8 cellular contexts compared by ENCODE assay signal in the genomic region with DNA sequence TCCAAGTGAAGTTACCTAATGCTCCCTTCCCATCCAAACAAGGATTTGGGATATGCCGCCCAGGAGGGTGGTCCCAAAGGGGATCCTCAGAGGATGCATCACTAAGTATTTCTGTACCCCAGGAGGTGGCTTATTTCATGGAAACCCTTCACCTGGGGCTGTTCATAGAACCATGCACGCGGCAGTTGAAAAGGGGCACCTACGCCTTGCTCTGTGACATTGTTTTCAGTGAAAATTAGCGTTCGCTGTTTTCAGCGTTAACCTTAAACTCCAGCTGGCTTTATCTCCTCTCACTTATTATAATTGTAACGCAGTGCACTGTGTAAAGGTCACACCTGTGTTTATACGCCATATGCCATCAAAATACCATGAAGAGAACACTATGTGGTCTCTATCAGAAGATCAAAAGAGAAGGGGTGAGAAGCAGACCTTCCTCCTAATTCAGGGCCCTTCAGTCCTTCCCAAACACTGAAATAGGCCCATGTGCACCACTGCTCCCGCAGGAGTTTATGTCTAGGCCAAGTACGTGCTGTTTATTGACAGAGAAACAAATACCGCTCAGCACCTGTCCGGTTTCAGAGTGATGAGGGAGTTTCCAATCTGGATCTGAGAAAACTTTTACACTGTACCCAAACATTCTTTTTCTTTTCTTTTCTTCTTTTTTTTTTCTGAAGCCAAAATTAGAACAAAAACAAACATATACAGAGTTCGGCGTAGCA.
A peak's percentile ranks its signal among the peaks of the same experiment; 100 is the strongest.
DNase-seq lines count a peak whose midpoint lies in the region; ATAC-seq and TF ChIP-seq lines count a peak whose summit lies in the region.

No MANE protein-coding gene starts in this region.

- peak overlapping the region; percentile 60 to 93 (median 88) for H3K4me3 Mint-ChIP-seq in naive B cell

- H3K27me3 Mint-ChIP-seq in naive B cell, result no peaks in the 10 kb centered on the region

- peaks cover 0 to 4% (median 0%) of the 10 kb centered on the region in 7 donors for H3K9me3 Mint-ChIP-seq in naive B cell

- peak; percentile 18 for ATAC-seq in GM18502 (IDR thresholded peaks at IDR 0.05; ENCODE audit: poor library complexity, unreplicated experiment)
- peak; percentile 14 for ATAC-seq in HG02623 (IDR thresholded peaks at IDR 0.05; ENCODE audit: unreplicated experiment)
- ATAC-seq in naive B cell (ENCODE audit: low read depth in 2 of 2), result peak; percentile 19 to 38
- ATAC-seq in SK-N-SH treated with all-trans-retinoic acid at 6 μM for 48 hours, result no peak

- peaks cover 0 to 4% of the 10 kb centered on the region in 2 donors for H3K36me3 Mint-ChIP-seq in naive B cell

- DNase-seq in SHP77 (lab: John Stamatoyannopoulos, UW) (peak; percentile 43 to 47), naive B cell (peak; percentile 57), NCI-H82 (lab: John Stamatoyannopoulos, UW) (no peak), epidermal melanocyte (ENCODE audit: insufficient read length, low spot score) (no peak), cerebellum (ENCODE audit: low spot score) (no peak)

- peak overlapping the region; percentile 98 to 100 (median 99) for H3K27ac Mint-ChIP-seq in naive B cell

- H3K4me1 Mint-ChIP-seq in naive B cell, result peaks cover 83 to 98% (median 94%) of the 10 kb centered on the region in 3 donors

TF ChIP-seq in SK-N-SH treated with all-trans-retinoic acid at 6 μM for 48 hours, 23 proteins besides CTCF, POLR2A, EP300 and RAD21:
- TF ChIP-seq RARB (CRISPR knock-in tag; IDR thresholded peaks at IDR 0.05) (no peak), ZNF565 (CRISPR knock-in tag; conservative IDR thresholded peaks at IDR 0.05; ENCODE audit: low read depth) (no peak), ISL1 (CRISPR knock-in tag; IDR thresholded peaks at IDR 0.05) (no peak), ZNF8 (CRISPR knock-in tag; IDR thresholded peaks at IDR 0.05) (no peak), GLIS3 (CRISPR knock-in tag; IDR thresholded peaks at IDR 0.05) (no peak), PPARA (CRISPR knock-in tag; IDR thresholded peaks at IDR 0.05; ENCODE audit: borderline replicate concordance) (no peak), ESRRG (CRISPR knock-in tag; IDR thresholded peaks at IDR 0.05) (no peak), SNAI2 (CRISPR knock-in tag; IDR thresholded peaks at IDR 0.05) (no peak), ZNF70 (CRISPR knock-in tag; IDR thresholded peaks at IDR 0.05) (no peak), TOX (CRISPR knock-in tag; IDR thresholded peaks at IDR 0.05; ENCODE audit: borderline replicate concordance) (no peak)
- TF ChIP-seq, protein P1, sequence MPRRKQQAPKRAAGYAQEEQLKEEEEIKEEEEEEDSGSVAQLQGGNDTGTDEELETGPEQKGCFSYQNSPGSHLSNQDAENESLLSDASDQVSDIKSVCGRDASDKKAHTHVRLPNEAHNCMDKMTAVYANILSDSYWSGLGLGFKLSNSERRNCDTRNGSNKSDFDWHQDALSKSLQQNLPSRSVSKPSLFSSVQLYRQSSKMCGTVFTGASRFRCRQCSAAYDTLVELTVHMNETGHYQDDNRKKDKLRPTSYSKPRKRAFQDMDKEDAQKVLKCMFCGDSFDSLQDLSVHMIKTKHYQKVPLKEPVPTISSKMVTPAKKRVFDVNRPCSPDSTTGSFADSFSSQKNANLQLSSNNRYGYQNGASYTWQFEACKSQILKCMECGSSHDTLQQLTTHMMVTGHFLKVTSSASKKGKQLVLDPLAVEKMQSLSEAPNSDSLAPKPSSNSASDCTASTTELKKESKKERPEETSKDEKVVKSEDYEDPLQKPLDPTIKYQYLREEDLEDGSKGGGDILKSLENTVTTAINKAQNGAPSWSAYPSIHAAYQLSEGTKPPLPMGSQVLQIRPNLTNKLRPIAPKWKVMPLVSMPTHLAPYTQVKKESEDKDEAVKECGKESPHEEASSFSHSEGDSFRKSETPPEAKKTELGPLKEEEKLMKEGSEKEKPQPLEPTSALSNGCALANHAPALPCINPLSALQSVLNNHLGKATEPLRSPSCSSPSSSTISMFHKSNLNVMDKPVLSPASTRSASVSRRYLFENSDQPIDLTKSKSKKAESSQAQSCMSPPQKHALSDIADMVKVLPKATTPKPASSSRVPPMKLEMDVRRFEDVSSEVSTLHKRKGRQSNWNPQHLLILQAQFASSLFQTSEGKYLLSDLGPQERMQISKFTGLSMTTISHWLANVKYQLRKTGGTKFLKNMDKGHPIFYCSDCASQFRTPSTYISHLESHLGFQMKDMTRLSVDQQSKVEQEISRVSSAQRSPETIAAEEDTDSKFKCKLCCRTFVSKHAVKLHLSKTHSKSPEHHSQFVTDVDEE (CRISPR knock-in tag; IDR thresholded peaks at IDR 0.05), result no peak
- TF ChIP-seq, protein P2, sequence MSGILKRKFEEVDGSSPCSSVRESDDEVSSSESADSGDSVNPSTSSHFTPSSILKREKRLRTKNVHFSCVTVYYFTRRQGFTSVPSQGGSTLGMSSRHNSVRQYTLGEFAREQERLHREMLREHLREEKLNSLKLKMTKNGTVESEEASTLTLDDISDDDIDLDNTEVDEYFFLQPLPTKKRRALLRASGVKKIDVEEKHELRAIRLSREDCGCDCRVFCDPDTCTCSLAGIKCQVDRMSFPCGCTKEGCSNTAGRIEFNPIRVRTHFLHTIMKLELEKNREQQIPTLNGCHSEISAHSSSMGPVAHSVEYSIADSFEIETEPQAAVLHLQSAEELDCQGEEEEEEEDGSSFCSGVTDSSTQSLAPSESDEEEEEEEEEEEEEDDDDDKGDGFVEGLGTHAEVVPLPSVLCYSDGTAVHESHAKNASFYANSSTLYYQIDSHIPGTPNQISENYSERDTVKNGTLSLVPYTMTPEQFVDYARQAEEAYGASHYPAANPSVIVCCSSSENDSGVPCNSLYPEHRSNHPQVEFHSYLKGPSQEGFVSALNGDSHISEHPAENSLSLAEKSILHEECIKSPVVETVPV (CRISPR knock-in tag; IDR thresholded peaks at IDR 0.05), result no peak
- TF ChIP-seq, protein P3, sequence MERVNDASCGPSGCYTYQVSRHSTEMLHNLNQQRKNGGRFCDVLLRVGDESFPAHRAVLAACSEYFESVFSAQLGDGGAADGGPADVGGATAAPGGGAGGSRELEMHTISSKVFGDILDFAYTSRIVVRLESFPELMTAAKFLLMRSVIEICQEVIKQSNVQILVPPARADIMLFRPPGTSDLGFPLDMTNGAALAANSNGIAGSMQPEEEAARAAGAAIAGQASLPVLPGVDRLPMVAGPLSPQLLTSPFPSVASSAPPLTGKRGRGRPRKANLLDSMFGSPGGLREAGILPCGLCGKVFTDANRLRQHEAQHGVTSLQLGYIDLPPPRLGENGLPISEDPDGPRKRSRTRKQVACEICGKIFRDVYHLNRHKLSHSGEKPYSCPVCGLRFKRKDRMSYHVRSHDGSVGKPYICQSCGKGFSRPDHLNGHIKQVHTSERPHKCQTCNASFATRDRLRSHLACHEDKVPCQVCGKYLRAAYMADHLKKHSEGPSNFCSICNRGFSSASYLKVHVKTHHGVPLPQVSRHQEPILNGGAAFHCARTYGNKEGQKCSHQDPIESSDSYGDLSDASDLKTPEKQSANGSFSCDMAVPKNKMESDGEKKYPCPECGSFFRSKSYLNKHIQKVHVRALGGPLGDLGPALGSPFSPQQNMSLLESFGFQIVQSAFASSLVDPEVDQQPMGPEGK (CRISPR knock-in tag; IDR thresholded peaks at IDR 0.05; ENCODE audit: borderline replicate concordance), result no peak
- TF ChIP-seq, protein P4, sequence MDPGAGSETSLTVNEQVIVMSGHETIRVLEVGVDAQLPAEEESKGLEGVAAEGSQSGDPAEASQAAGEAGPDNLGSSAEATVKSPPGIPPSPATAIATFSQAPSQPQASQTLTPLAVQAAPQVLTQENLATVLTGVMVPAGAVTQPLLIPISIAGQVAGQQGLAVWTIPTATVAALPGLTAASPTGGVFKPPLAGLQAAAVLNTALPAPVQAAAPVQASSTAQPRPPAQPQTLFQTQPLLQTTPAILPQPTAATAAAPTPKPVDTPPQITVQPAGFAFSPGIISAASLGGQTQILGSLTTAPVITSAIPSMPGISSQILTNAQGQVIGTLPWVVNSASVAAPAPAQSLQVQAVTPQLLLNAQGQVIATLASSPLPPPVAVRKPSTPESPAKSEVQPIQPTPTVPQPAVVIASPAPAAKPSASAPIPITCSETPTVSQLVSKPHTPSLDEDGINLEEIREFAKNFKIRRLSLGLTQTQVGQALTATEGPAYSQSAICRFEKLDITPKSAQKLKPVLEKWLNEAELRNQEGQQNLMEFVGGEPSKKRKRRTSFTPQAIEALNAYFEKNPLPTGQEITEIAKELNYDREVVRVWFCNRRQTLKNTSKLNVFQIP (CRISPR knock-in tag; IDR thresholded peaks at IDR 0.05; ENCODE audit: borderline replicate concordance, low read depth), result no peak
TF ChIP-seq in SK-N-SH treated with all-trans-retinoic acid at 6 μM for 48 hours: peak in this region for 0.

Comparison
In these comparisons a context has a peak if more than half of its experiments do, and no peak if none do; other contexts are left out.
1. DNase-seq: peak in SHP77 (2 of 2) and naive B cell (single experiment); none in NCI-H82 (single experiment), epidermal melanocyte (single experiment) and cerebellum (single experiment).